ENCODE assay signal across 13 cellular contexts in genomic region chr1:209045326-209046057, GRCh38.
DNase-seq lines count a peak whose midpoint lies in the region; ATAC-seq and TF ChIP-seq lines count a peak whose summit lies in the region.
"Had no signal": no experiment of that assay in that cellular context is flagged by ENCODE, and none has a peak within 500 bp of the region (broad histone marks: within the 10 kb centered on the region; RNA-seq: fewer than 3 reads in every experiment).

No MANE protein-coding gene starts in this region.

- no peaks in the 10 kb centered on the region for H3K36me3 ChIP-seq in thyroid gland

- ATAC-seq in HG02973 (IDR thresholded peaks at IDR 0.05; ENCODE audit: unreplicated experiment) (no peak), GM19324 (IDR thresholded peaks at IDR 0.05; ENCODE audit: low FRiP score, unreplicated experiment) (no peak)
- ATAC-seq: GM12878 had no signal

- no peak overlapping the region for H3K4me3 ChIP-seq in thyroid gland (replicated peaks in 1 of 3)
- H3K4me3 ChIP-seq: GM12878, testis had no signal

- peak overlapping the region; percentile 72 to 79 (median 74) for H3K27ac ChIP-seq in thyroid gland
- H3K27ac ChIP-seq: 22Rv1, testis had no signal

- H3K4me1 ChIP-seq in thyroid gland: peaks cover 10 to 15% of the 10 kb centered on the region in 2 donors
- H3K4me1 ChIP-seq: testis had no signal

- peak; percentile 52 for DNase-seq in DMS153 (lab: John Stamatoyannopoulos, UW)
- no peak for DNase-seq in DMS153 treated with DMSO at 0.1 percent for 48 hours (lab: John Stamatoyannopoulos, UW; ENCODE audit: unreplicated experiment)
- DNase-seq in NCI-H446 treated with DMSO at 0.1 percent for 48 hours (lab: John Stamatoyannopoulos, UW): peak; percentile 37
- DNase-seq in glomerular visceral epithelial cell (ENCODE audit: extremely low spot score): peak; percentile 61
- DNase-seq in thyroid gland: peak; percentile 41 to 56
- DNase-seq in germinal center (ENCODE audit: low spot score): no peak
- DNase-seq: amniotic stem cell; effector CD4-positive, alpha-beta T cell; testis had no signal

- H3K27me3 ChIP-seq in thyroid gland: no peaks in the 10 kb centered on the region
- H3K27me3 ChIP-seq: testis had no signal

- intact Hi-C loops in thyroid gland (cut with DNase I): no loop called here

- peak in 2 of 6 experiments; percentile 9 to 10 for TF ChIP-seq CTCF in thyroid gland (IDR thresholded peaks at IDR 0.05)

- no peaks in the 10 kb centered on the region for H3K9me3 ChIP-seq in thyroid gland
- H3K9me3 ChIP-seq: testis had no signal

- WGBS in thyroid gland, 2 donors: 21 to 52% methylated on average over 4 of the region's 4 CpGs

- TF ChIP-seq POLR2A in thyroid gland (IDR thresholded peaks at IDR 0.05): no peak

Comparison
In these comparisons a context has a peak if more than half of its experiments do, and no peak if none do; other contexts are left out.
1. DNase-seq: peak in DMS153 (single experiment), NCI-H446 treated with DMSO at 0.1 percent for 48 hours (single experiment), glomerular visceral epithelial cell (single experiment) and thyroid gland (2 of 2); none in DMS153 treated with DMSO at 0.1 percent for 48 hours (single experiment) and germinal center (single experiment).